In the genomic region with DNA sequence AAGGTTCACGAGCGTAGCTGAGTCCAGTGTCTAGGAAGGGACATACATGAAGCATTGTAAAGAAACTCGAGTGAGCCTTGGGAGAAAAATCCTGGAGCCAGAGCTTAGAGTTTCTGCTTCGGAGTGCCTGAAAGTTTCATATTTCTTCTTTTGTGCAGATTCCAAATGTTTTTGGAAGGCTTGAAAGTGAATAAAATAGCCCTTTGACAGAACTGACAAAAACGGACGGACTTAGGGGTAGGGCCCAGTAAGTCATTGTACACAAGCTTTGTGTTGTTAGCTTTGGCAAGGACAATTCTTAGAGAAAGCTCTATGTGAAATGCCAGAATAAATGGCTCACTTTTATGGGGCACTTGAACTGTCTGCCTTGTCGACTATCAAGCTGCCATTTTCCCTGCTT, we compare ENCODE assay signal across 16 cellular contexts. TPM values are rescaled to one million over a fixed set of nuclear protein-coding genes. Genes with fewer than 3 reads are reported as not detected.
DNase-seq lines count a peak whose midpoint lies in the region; ATAC-seq and TF ChIP-seq lines count a peak whose summit lies in the region.
"Had no signal": no experiment of that assay in that cellular context is flagged by ENCODE, and none has a peak within 500 bp of the region (broad histone marks: within the 10 kb centered on the region; RNA-seq: fewer than 3 reads in every experiment).

No MANE protein-coding gene starts in this region.

- H3K4me3 Mint-ChIP-seq in nephron: peak overlapping the region in 2 of 3 experiments; percentile 43 to 63
- H3K4me3 Mint-ChIP-seq: central memory CD8-positive, alpha-beta T cell; stimulated activated naive CD8-positive, alpha-beta T cell treated with anti-CD3 and anti-CD28 coated beads, Interleukin-15, amount 100 ng/mL, for 72 hours had no signal

- H3K27ac ChIP-seq in esophagus muscularis mucosa (replicated peaks in 1 of 4) (peak overlapping the region; percentile 34 to 72 (median 63)), vagina (peak overlapping the region; percentile 67)

- H3K36me3 ChIP-seq in esophagus muscularis mucosa: peaks cover 0 to 9% (median 0%) of the 10 kb centered on the region in 4 donors
- no peaks in the 10 kb centered on the region for H3K36me3 ChIP-seq in vagina

- H3K4me1 ChIP-seq in esophagus muscularis mucosa (peaks cover 36 to 43% (median 41%) of the 10 kb centered on the region in 4 donors), vagina (peaks cover 43% of the 10 kb centered on the region)

- ATAC-seq in Right ventricle myocardium superior (ENCODE audit: poor library complexity) (peak; percentile 6), left cardiac atrium (no peak)
- ATAC-seq: stimulated activated naive CD8-positive, alpha-beta T cell treated with anti-CD3 and anti-CD28 coated beads, Interleukin-15, amount 100 ng/mL, for 72 hours had no signal

- DNase-seq in Right ventricle myocardium superior: no peak
- DNase-seq in left cardiac atrium: no peak
- no peak for DNase-seq in esophagus muscularis mucosa (ENCODE audit: extremely low spot score)
- no peak for DNase-seq in vagina (ENCODE audit: extremely low spot score in 2 of 2)
- DNase-seq in head of caudate nucleus: no peak
- no peak for DNase-seq in GM03348 (ENCODE audit: low spot score)
- no peak for DNase-seq in hypothalamus (lab: John Stamatoyannopoulos, UW)
- DNase-seq: activated naive CD4-positive, alpha-beta T cell treated with Interleukin-2 at 50 U/mL for 16 hours; Karpas-422; NCI-H187 treated with DMSO at 0.1 percent for 48 hours; NCI-H748 treated with DMSO at 0.1 percent for 48 hours; stimulated activated naive CD8-positive, alpha-beta T cell treated with anti-CD3 and anti-CD28 coated beads, Interleukin-15, amount 100 ng/mL, for 72 hours had no signal

- H3K27me3 Mint-ChIP-seq in nephron (ENCODE audit: low read depth): peaks cover 3% of the 10 kb centered on the region

- peaks cover 4% of the 10 kb centered on the region for H3K9me3 Mint-ChIP-seq in nephron
- H3K9me3 Mint-ChIP-seq: central memory CD8-positive, alpha-beta T cell had no signal

- TF ChIP-seq CTCF in esophagus muscularis mucosa (IDR thresholded peaks at IDR 0.05) (no peak), nephron (IDR thresholded peaks at IDR 0.05; ENCODE audit: unreplicated experiment in 3 of 3) (no peak), vagina (IDR thresholded peaks at IDR 0.05) (no peak)

- H3K4me3 ChIP-seq in esophagus muscularis mucosa (no peak overlapping the region), vagina (no peak overlapping the region)

- WGBS in esophagus muscularis mucosa: 36% methylated on average over 7 of the region's 7 CpGs

- peak overlapping the region; percentile 92 to 97 (median 94) for H3K27ac Mint-ChIP-seq in nephron
- H3K27ac Mint-ChIP-seq: stimulated activated naive CD8-positive, alpha-beta T cell treated with anti-CD3 and anti-CD28 coated beads, Interleukin-15, amount 100 ng/mL, for 72 hours had no signal

- TF ChIP-seq EP300 in esophagus muscularis mucosa (IDR thresholded peaks at IDR 0.05): no peak

- peaks cover 46% of the 10 kb centered on the region for H3K36me3 Mint-ChIP-seq in nephron (ENCODE audit: low read depth)

- H3K9me3 ChIP-seq in esophagus muscularis mucosa (no peaks in the 10 kb centered on the region), vagina (no peaks in the 10 kb centered on the region)

- H3K27me3 ChIP-seq in esophagus muscularis mucosa: no peaks in the 10 kb centered on the region
- H3K27me3 ChIP-seq in vagina: no peaks in the 10 kb centered on the region

- intact Hi-C loops in Right ventricle myocardium superior (cut with DNase I): no loop called here
- intact Hi-C loops in left cardiac atrium (cut with DNase I): no loop called here
- intact Hi-C loops in esophagus muscularis mucosa (cut with DNase I): loop anchor here (5.0 kb wide), 1 partner anchor 93 kb away; no protein-coding TSS in a partner anchor
- intact Hi-C loops in vagina (cut with DNase I): no loop called here
- intact Hi-C loops in head of caudate nucleus (cut with DNase I): no loop called here

- TF ChIP-seq POLR2A in esophagus muscularis mucosa (IDR thresholded peaks at IDR 0.05; ENCODE audit: low read depth) (no peak), vagina (IDR thresholded peaks at IDR 0.05) (no peak)

- peaks cover 70% of the 10 kb centered on the region for H3K4me1 Mint-ChIP-seq in nephron
- H3K4me1 Mint-ChIP-seq: central memory CD8-positive, alpha-beta T cell; stimulated activated naive CD8-positive, alpha-beta T cell treated with anti-CD3 and anti-CD28 coated beads, Interleukin-15, amount 100 ng/mL, for 72 hours had no signal

RNA-seq across cellular contexts. Expression of gene RNF113B, which starts 2.7 kb away (rescaled TPM):
- total RNA-seq in Right ventricle myocardium superior: not detected
- total RNA-seq in left cardiac atrium: not detected
- total RNA-seq in esophagus muscularis mucosa: not detected
- not detected for total RNA-seq in vagina
- total RNA-seq: mucosa of gallbladder, pulmonary artery endothelial cell had no signal

RNA-seq across cellular contexts. Expression of gene FARP1, which starts 31.4 kb away (rescaled TPM):
- total RNA-seq in Right ventricle myocardium superior (11.1 TPM), left cardiac atrium (10 to 100 TPM; 23.7 to 26.3 TPM), esophagus muscularis mucosa (10 to 100 TPM; 21.2 to 56.5 (median 35.1) TPM), vagina (17.7 TPM)
